8 cellular contexts compared by ENCODE assay signal in genomic region chr1:174159253-174160108, GRCh38. TPM values are rescaled to one million over a fixed set of nuclear protein-coding genes. Genes with fewer than 3 reads are reported as not detected.
DNase-seq lines count a peak whose midpoint lies in the region; ATAC-seq, FAIRE-seq and TF ChIP-seq lines count a peak whose summit lies in the region.

Gene RABGAP1L, plus strand, starts transcription at chr1:174159520.

- peaks cover 37% of the 10 kb centered on the region for H3K4me1 ChIP-seq in HepG2 (ENCODE audit: insufficient read depth, low read length)

- H4K20me1 ChIP-seq in HepG2 (ENCODE audit: insufficient read depth, low read length), result no peaks in the 10 kb centered on the region

- peak; percentile 61 to 64; a peak in 2 of 4 replicates for TF ChIP-seq POLR2A in HepG2 (IDR thresholded peaks at IDR 0.05; ENCODE audit: insufficient read depth in 1 of 2, low read depth in 2 of 2, low read length in 2 of 2)

- DNase-seq in NCI-H774 (lab: John Stamatoyannopoulos, UW) (peak; percentile 97), dermis blood vessel endothelial cell (peak; percentile 96), HepG2 (ENCODE audit: low spot score) (peak; percentile 84)
- peak; percentile 92 to 93 for DNase-seq in activated CD4-positive, alpha-beta T cell treated with anti-CD3 and anti-CD28 coated beads, Interleukin-2, amount 50 U/mL, for 48 hours
- DNase-seq in stimulated activated CD4-positive, alpha-beta T cell treated with anti-CD3 and anti-CD28 coated beads, Interleukin-2, amount 100 ng/mL, for 48 hours, result peak; percentile 82 to 83

- POLR2A ChIA-PET in HepG2 (lab: Yijun Ruan, JAX), result no interaction called here

- H2AFZ ChIP-seq in HepG2 (ENCODE audit: low read length), result peak within 1 kb of the TSS; percentile 97

- H3K36me3 ChIP-seq in HepG2 (replicated peaks in 1 of 2; ENCODE audit: control insufficient read depth in 1 of 2, insufficient read depth in 2 of 2, low read length in 2 of 2), result no peaks in the 10 kb centered on the region

- H3K27me3 ChIP-seq in HepG2 (ENCODE audit: control insufficient read depth in 1 of 2, insufficient read depth in 2 of 2, low read length in 2 of 2), result no peaks in the 10 kb centered on the region

- peak; percentile 34 for FAIRE-seq in HepG2 (lab: Jason Lieb, UNC)

- H3K9ac ChIP-seq in HepG2 (ENCODE audit: insufficient read depth, low read depth, low read length), result peak within 1 kb of the TSS; percentile 75

- ATAC-seq in GM19397 (IDR thresholded peaks at IDR 0.05; ENCODE audit: unreplicated experiment), result peak; percentile 80
- peak; percentile 31 for ATAC-seq in HG03565 (IDR thresholded peaks at IDR 0.05; ENCODE audit: unreplicated experiment)
- peak; percentile 92 for ATAC-seq in HepG2

- H3K79me2 ChIP-seq in HepG2 (ENCODE audit: insufficient read depth, low read length), result peaks cover 33% of the 10 kb centered on the region

- BruUV-seq in HepG2 (replicated peaks; lab: Mats Ljungman, UMichigan), result no TSS peak

- in situ Hi-C loops in HepG2 (cut with HindIII; ENCODE audit: extremely low pct_ligation_motif_present, low pct_unique_long_range_greater_than_20kb), result no loop called here

- no peaks in the 10 kb centered on the region for H3K9me3 ChIP-seq in HepG2 (ENCODE audit: low read length)

- TF ChIP-seq CTCF in C4-2B (conservative IDR thresholded peaks at IDR 0.05) (no peak), HepG2 (CRISPR knock-in tag; IDR thresholded peaks at IDR 0.05) (no peak; the same call in 1 of the 2 replicates)

- intact Hi-C loops in HepG2 (cut with micrococcal nuclease; ENCODE audit: unreplicated experiment), result loop anchor here (10.0 kb wide), 1 partner anchor 135 kb away; the partner anchor contains the start of gene RC3H1

- H3K27ac ChIP-seq in C4-2B, result peak within 1 kb of the TSS; percentile 69
- peak within 1 kb of the TSS; percentile 94 for H3K27ac ChIP-seq in HepG2 (ENCODE audit: extremely low read length, insufficient read depth, low read length)

- TF ChIP-seq EP300 in HepG2 (IDR thresholded peaks at IDR 0.05; ENCODE audit: low read depth in 2 of 2, low read length in 2 of 2) (no peak), HepG2 (CRISPR knock-in tag; IDR thresholded peaks at IDR 0.05; ENCODE audit: borderline replicate concordance) (no peak)

- WGBS in HepG2 (ENCODE audit: low lambda C conversion rate), result 0% methylated on average over 10 of the region's 97 CpGs

- CTCF ChIA-PET in HepG2 (lab: Yijun Ruan, JAX; ENCODE audit: low intra/inter-chr PET ratio, low total read pairs), result no interaction called here

- H3K4me3 ChIP-seq in HepG2 (replicated peaks in 1 of 3; ENCODE audit: insufficient read depth in 1 of 3, low read depth in 2 of 3, low read length in 3 of 3), result peak within 1 kb of the TSS; percentile 71 to 89 (median 79)

- 0 out of 2 replicates have a peak, but pooled peaks have one; percentile 9 for TF ChIP-seq RAD21 in HepG2 (CRISPR knock-in tag; IDR thresholded peaks at IDR 0.05)

- peak within 1 kb of the TSS; percentile 82 for H3K4me2 ChIP-seq in HepG2 (ENCODE audit: low read depth, low read length)

TF ChIP-seq in HepG2, 621 proteins besides CTCF, POLR2A, EP300 and RAD21 (continues in another document):
- TF ChIP-seq ZNF430 (CRISPR knock-in tag; IDR thresholded peaks at IDR 0.05) (peak; percentile 54; the same call in 1 of the 2 replicates), ATF3 (CRISPR knock-in tag; IDR thresholded peaks at IDR 0.05) (no peak), PBX3 (CRISPR knock-in tag; IDR thresholded peaks at IDR 0.05; ENCODE audit: borderline replicate concordance) (peak; percentile 56; the same call in 1 of the 2 replicates), NCOR1 (IDR thresholded peaks at IDR 0.05; ENCODE audit: borderline replicate concordance, low read length) (no peak), HNRNPK (IDR thresholded peaks at IDR 0.05; ENCODE audit: low read depth, low read length, poor library complexity, severe bottlenecking) (peak; percentile 85), ZNF619 (CRISPR knock-in tag; IDR thresholded peaks at IDR 0.05) (0 out of 2 replicates have a peak, but pooled peaks have one; percentile 44), ZNF576 (CRISPR knock-in tag; IDR thresholded peaks at IDR 0.05) (peak; percentile 27; the same call in 1 of the 2 replicates), MXD1 (CRISPR knock-in tag; IDR thresholded peaks at IDR 0.05) (peak; percentile 44; the same call in 1 of the 2 replicates), ZNF350 (CRISPR knock-in tag; IDR thresholded peaks at IDR 0.05; ENCODE audit: borderline replicate concordance, low read depth) (peak; percentile 64; the same call in 1 of the 2 replicates), ZMYM3 (CRISPR knock-in tag; IDR thresholded peaks at IDR 0.05) (peak; percentile 9), KDM2A (CRISPR knock-in tag; IDR thresholded peaks at IDR 0.05; ENCODE audit: borderline replicate concordance, low read depth) (peak; percentile 63; the same call in 1 of the 2 replicates)

RNA-seq across cellular contexts. Expression of gene RABGAP1L, which starts in this region (rescaled TPM):
- total RNA-seq in dermis blood vessel endothelial cell, result 36.2 TPM in 2 replicates
- 22.6 and 27.8 TPM in 2 replicates for total RNA-seq in HepG2 (2016; rRNA removed; fragmentation: Illumina TruSeq; extraction: Trizol)
- total RNA-seq in HepG2 (2016; cell fraction: cytosol; rRNA removed; fragmentation: Illumina TruSeq; extraction: Trizol; ENCODE audit: low read depth), result 8.0 and 9.8 TPM in 2 replicates
- 22.4 and 27.7 TPM in 2 replicates for total RNA-seq in HepG2 (2016; cell fraction: insoluble cytoplasmic fraction; rRNA removed; fragmentation: Illumina TruSeq; extraction: Trizol)
- total RNA-seq in HepG2 (2016; cell fraction: membrane; rRNA removed; fragmentation: Illumina TruSeq; extraction: Trizol), result 6.6 and 7.1 TPM in 2 replicates
- 52.5 and 56.6 TPM in 2 replicates for total RNA-seq in HepG2 (2016; cell fraction: nucleus; rRNA removed; fragmentation: Illumina TruSeq; extraction: Trizol)
- polyA plus RNA-seq in HepG2 (2011; rRNA removed), result 7.0 and 7.9 TPM in 2 replicates
- 3.6 and 6.8 TPM in 2 replicates for polyA plus RNA-seq in HepG2 (2011; cell fraction: cytosol; rRNA removed)
- 6.0 and 8.0 TPM in 2 replicates for polyA plus RNA-seq in HepG2 (2011; cell fraction: nucleus; rRNA removed)
- polyA plus RNA-seq in HepG2 (2012), result 6.0 and 8.6 TPM in 2 replicates
- polyA plus RNA-seq in HepG2 (2016; cell fraction: cytosol; fragmentation: Illumina TruSeq; extraction: Trizol; ENCODE audit: low read depth), result 0.60 and 0.68 TPM in 2 replicates
- polyA plus RNA-seq in HepG2 (2016; cell fraction: insoluble cytoplasmic fraction; fragmentation: Illumina TruSeq; extraction: Trizol; ENCODE audit: low read depth), result 12.1 and 13.5 TPM in 2 replicates
- 0.87 and 1.3 TPM in 2 replicates for polyA plus RNA-seq in HepG2 (2016; cell fraction: membrane; fragmentation: Illumina TruSeq; extraction: Trizol; ENCODE audit: low read depth)
- polyA plus RNA-seq in HepG2 (2016; cell fraction: nucleus; fragmentation: Illumina TruSeq; extraction: Trizol; ENCODE audit: insufficient read depth, low read depth), result 10.1 and 10.5 TPM in 2 replicates
- polyA minus RNA-seq in HepG2 (2011; rRNA and poly(A)+ RNA removed; ENCODE audit: low replicate concordance), result 21.9 and 40.8 TPM in 2 replicates
- 14.2 and 22.6 TPM in 2 replicates for polyA minus RNA-seq in HepG2 (2011; cell fraction: cytosol; rRNA and poly(A)+ RNA removed)
- 114 and 137 TPM in 2 replicates for polyA minus RNA-seq in HepG2 (2011; cell fraction: nucleus; rRNA and poly(A)+ RNA removed)

Comparison
In these comparisons a context has a peak if more than half of its experiments do, and no peak if none do; other contexts are left out.
1. Peak in every context shown above with its lines: DNase-seq, ATAC-seq, H3K4me3 ChIP-seq and H3K27ac ChIP-seq.
2. ATAC-seq: peak in every context shown above with its lines; median percentile 92 in HepG2; 80 in GM19397; 31 in HG03565.